Comparison of ENCODE assay signal across 8 cellular contexts in genomic region chr4:100093091-100093866, GRCh38.
DNase-seq lines count a peak whose midpoint lies in the region; ATAC-seq and TF ChIP-seq lines count a peak whose summit lies in the region.

No MANE protein-coding gene starts in this region.

- DNase-seq in A673 (ENCODE audit: low spot score) (peak; percentile 98), NCI-H2107 (lab: John Stamatoyannopoulos, UW) (peak; percentile 47), UCSD-AML1 (lab: John Stamatoyannopoulos, UW; ENCODE audit: unreplicated experiment) (peak; percentile 61), spleen (peak; percentile 82)

- no peaks in the 10 kb centered on the region for H3K9me3 ChIP-seq in A673 (ENCODE audit: low read depth, low read length, poor library complexity, severe bottlenecking)
- no peaks in the 10 kb centered on the region for H3K9me3 ChIP-seq in iPS-20b (ENCODE audit: insufficient read depth, low read depth, low read length)
- no peaks in the 10 kb centered on the region for H3K9me3 ChIP-seq in spleen

- H3K27me3 Mint-ChIP-seq in brain, result peaks cover 8% of the 10 kb centered on the region

- CTCF ChIA-PET in A673 (lab: Charles Lee), result interaction anchor here (0.6 to 1.7 kb wide), 9 partner anchors 10 to 645 kb away, joined by 3 to 9 read pairs (median 3); no protein-coding TSS in a partner anchor

- POLR2A ChIA-PET in A673 (lab: Charles Lee; ENCODE audit: low non-redundant PET), result interaction anchor here (0.7 kb wide), 1 partner anchor 10 kb away, joined by 3 read pairs; no protein-coding TSS in a partner anchor

- H3K36me3 ChIP-seq in A673 (ENCODE audit: insufficient read depth, low read length, poor library complexity, severe bottlenecking) (no peaks in the 10 kb centered on the region), iPS-20b (ENCODE audit: insufficient read depth, low read depth, low read length) (no peaks in the 10 kb centered on the region), spleen (no peaks in the 10 kb centered on the region)

- WGBS in spleen, 5 donors, result 32 to 34% (median 33%) methylated on average over 8 of the region's 8 CpGs

- H3K4me1 ChIP-seq in A673 (ENCODE audit: insufficient read depth, low read length, poor library complexity, severe bottlenecking) (peaks cover 25% of the 10 kb centered on the region), iPS-20b (ENCODE audit: insufficient read depth, low read length) (peaks cover 8% of the 10 kb centered on the region), spleen (peaks cover 0 to 21% (median 6%) of the 10 kb centered on the region in 6 donors)

- intact Hi-C loops in A673 (cut with micrococcal nuclease; ENCODE audit: unreplicated experiment) (loop anchor here (1.0 to 10.0 kb wide), 2 partner anchors 322 to 646 kb away; no protein-coding TSS in a partner anchor), spleen (cut with DNase I; ENCODE audit: low total_unique reads) (no loop called here)

- H3K27me3 ChIP-seq in A673 (replicated peaks; ENCODE audit: insufficient read depth, low read depth, low read length, poor library complexity) (no peaks in the 10 kb centered on the region), iPS-20b (ENCODE audit: insufficient read depth, low read length) (no peaks in the 10 kb centered on the region), spleen (replicated peaks in 1 of 7) (no peaks in the 10 kb centered on the region)

- H3K4me3 ChIP-seq in A673 (ENCODE audit: low read depth, low read length, poor library complexity, severe bottlenecking), result no peak overlapping the region
- no peak overlapping the region; the same call in 1 of the 2 replicates for H3K4me3 ChIP-seq in iPS-20b (ENCODE audit: low read length)
- H3K4me3 ChIP-seq in spleen, result no peak overlapping the region

- TF ChIP-seq POLR2A in spleen (IDR thresholded peaks at IDR 0.05), result no peak

- H3K27ac ChIP-seq in A673 (ENCODE audit: low read depth, low read length, poor library complexity, severe bottlenecking) (no peak overlapping the region), iPS-20b (ENCODE audit: low read length) (no peak overlapping the region), spleen (no peak overlapping the region)

- no peaks in the 10 kb centered on the region for H3K36me3 Mint-ChIP-seq in brain

- H3K9me3 Mint-ChIP-seq in brain, result peaks cover 0 to 4% (median 0%) of the 10 kb centered on the region in 5 experiments

- peaks cover 53% of the 10 kb centered on the region for H3K4me1 Mint-ChIP-seq in brain

- H3K27ac Mint-ChIP-seq in brain, result peak overlapping the region in 4 of 5 experiments; percentile 54 to 89 (median 80)

- BruUV-seq in A673 (replicated peaks; lab: Mats Ljungman, UMichigan), result no TSS peak

- peak overlapping the region in 1 of 5 experiments; percentile 30 for H3K4me3 Mint-ChIP-seq in brain

- peak; percentile 75 for ATAC-seq in GM18858 (IDR thresholded peaks at IDR 0.05; ENCODE audit: unreplicated experiment)
- ATAC-seq in HG03066 (IDR thresholded peaks at IDR 0.05; ENCODE audit: low read depth, unreplicated experiment), result peak; percentile 71

- 0 out of 2 replicates have a peak overlapping the region, but pooled peaks have one; percentile 2 for H3K9ac ChIP-seq in iPS-20b (ENCODE audit: low read depth, low read length)

- TF ChIP-seq CTCF in A673 (conservative IDR thresholded peaks at IDR 0.05; ENCODE audit: low read depth, low read length) (peak; percentile 86), brain (conservative IDR thresholded peaks at IDR 0.05) (peak; percentile 82 to 86), spleen (IDR thresholded peaks at IDR 0.05 in 8 of 11, conservative IDR thresholded peaks at IDR 0.05 in 3 of 11) (peak; percentile 27 to 86 (median 71))

Comparison
In these comparisons a context has a peak if more than half of its experiments do, and no peak if none do; other contexts are left out.
1. DNase-seq: peak in every context shown above with its lines; median percentile 98 in A673; 82 in spleen; 61 in UCSD-AML1; 47 in NCI-H2107.